In genomic region chr12:93892431-93893210, GRCh38 we compare ENCODE assay signal across 18 cellular contexts.
DNase-seq lines count a peak whose midpoint lies in the region; ATAC-seq and TF ChIP-seq lines count a peak whose summit lies in the region.
"Had no signal": no experiment of that assay in that cellular context is flagged by ENCODE, and none has a peak within 500 bp of the region (broad histone marks: within the 10 kb centered on the region; RNA-seq: fewer than 3 reads in every experiment).

No MANE protein-coding gene starts in this region.

- no peaks in the 10 kb centered on the region for H3K9me3 Mint-ChIP-seq in nephron
- H3K9me3 Mint-ChIP-seq: activated naive CD8-positive, alpha-beta T cell treated with anti-CD3 and anti-CD28 coated beads, Interleukin-2, amount 50 U/mL, for 24 hours; activated T-cell treated with anti-CD3 and anti-CD28 coated beads, Interleukin-2, amount 50 U/mL, for 24 hours; natural killer cell had no signal

- peaks cover 15% of the 10 kb centered on the region for H3K27me3 Mint-ChIP-seq in nephron (ENCODE audit: low read depth)
- H3K27me3 Mint-ChIP-seq: activated CD4-positive, alpha-beta T cell treated with anti-CD3 and anti-CD28 coated beads for 36 hours; activated naive CD8-positive, alpha-beta T cell treated with anti-CD3 and anti-CD28 coated beads, Interleukin-2, amount 50 U/mL, for 24 hours; activated T-cell treated with anti-CD3 and anti-CD28 coated beads, Interleukin-2, amount 50 U/mL, for 24 hours had no signal

- peak overlapping the region; percentile 77 to 90 (median 88) for H3K27ac Mint-ChIP-seq in nephron
- H3K27ac Mint-ChIP-seq: activated CD4-positive, alpha-beta T cell treated with anti-CD3 and anti-CD28 coated beads for 36 hours; activated naive CD8-positive, alpha-beta T cell treated with anti-CD3 and anti-CD28 coated beads, Interleukin-2, amount 50 U/mL, for 24 hours; activated T-cell treated with anti-CD3 and anti-CD28 coated beads, Interleukin-2, amount 50 U/mL, for 24 hours; natural killer cell had no signal

- intact Hi-C loops in Right ventricle myocardium inferior (cut with DNase I) (loop anchor here (5.0 to 10.0 kb wide), 2 partner anchors 55 to 118 kb away; no protein-coding TSS in a partner anchor), left cardiac atrium (cut with DNase I) (loop anchor here in 1 of 2 donors (10.0 kb wide), 2 partner anchors 78 to 108 kb away; no protein-coding TSS in a partner anchor)

- peak; percentile 6 for ATAC-seq in Right ventricle myocardium inferior
- ATAC-seq in left cardiac atrium = no peak
- no peak for ATAC-seq in HG03432 (IDR thresholded peaks at IDR 0.05; ENCODE audit: unreplicated experiment)
- no peak for ATAC-seq in left lobe of liver
- ATAC-seq: activated CD4-positive, alpha-beta T cell treated with anti-CD3 and anti-CD28 coated beads for 36 hours; activated naive CD8-positive, alpha-beta T cell treated with anti-CD3 and anti-CD28 coated beads, Interleukin-2, amount 50 U/mL, for 24 hours; natural killer cell; upper lobe of right lung had no signal

- H3K4me1 Mint-ChIP-seq in nephron = peaks cover 54% of the 10 kb centered on the region
- H3K4me1 Mint-ChIP-seq: activated CD4-positive, alpha-beta T cell treated with anti-CD3 and anti-CD28 coated beads for 36 hours had no signal

- peaks cover 3% of the 10 kb centered on the region for H3K36me3 Mint-ChIP-seq in nephron (ENCODE audit: low read depth)
- H3K36me3 Mint-ChIP-seq: natural killer cell had no signal

- peak overlapping the region in 2 of 3 experiments; percentile 15 to 34 for H3K4me3 Mint-ChIP-seq in nephron
- H3K4me3 Mint-ChIP-seq: activated CD4-positive, alpha-beta T cell treated with anti-CD3 and anti-CD28 coated beads for 36 hours; activated naive CD8-positive, alpha-beta T cell treated with anti-CD3 and anti-CD28 coated beads, Interleukin-2, amount 50 U/mL, for 24 hours; activated T-cell treated with anti-CD3 and anti-CD28 coated beads, Interleukin-2, amount 50 U/mL, for 24 hours; natural killer cell had no signal

- no peak for DNase-seq in Right ventricle myocardium inferior (ENCODE audit: missing footprints)
- no peak for DNase-seq in left cardiac atrium
- DNase-seq in ecto neural progenitor cell (ENCODE audit: low spot score) = peak; percentile 61
- DNase-seq in superior temporal gyrus (ENCODE audit: extremely low spot score) = peak; percentile 60
- DNase-seq in left lobe of liver (ENCODE audit: low spot score) = no peak
- no peak for DNase-seq in HuH-7.5 (ENCODE audit: low spot score)
- DNase-seq: activated CD4-positive, alpha-beta T cell treated with anti-CD3 and anti-CD28 coated beads for 36 hours; activated naive CD8-positive, alpha-beta T cell treated with anti-CD3 and anti-CD28 coated beads, Interleukin-2, amount 50 U/mL, for 24 hours; activated T-cell treated with anti-CD3 and anti-CD28 coated beads, Interleukin-2, amount 50 U/mL, for 24 hours; COR-L47; foreskin fibroblast; natural killer cell; NCI-H1092; NCI-H524; PC-9; upper lobe of right lung had no signal

- TF ChIP-seq CTCF in nephron (IDR thresholded peaks at IDR 0.05; ENCODE audit: unreplicated experiment in 3 of 3) = no peak

Comparison
In these comparisons a context has a peak if more than half of its experiments do, and no peak if none do; other contexts are left out.
1. DNase-seq: peak in ecto neural progenitor cell (single experiment) and superior temporal gyrus (single experiment); none in Right ventricle myocardium inferior (single experiment), left cardiac atrium (single experiment), left lobe of liver (single experiment) and HuH-7.5 (single experiment).